ENCODE assay signal across 22 cellular contexts in the genomic region with DNA sequence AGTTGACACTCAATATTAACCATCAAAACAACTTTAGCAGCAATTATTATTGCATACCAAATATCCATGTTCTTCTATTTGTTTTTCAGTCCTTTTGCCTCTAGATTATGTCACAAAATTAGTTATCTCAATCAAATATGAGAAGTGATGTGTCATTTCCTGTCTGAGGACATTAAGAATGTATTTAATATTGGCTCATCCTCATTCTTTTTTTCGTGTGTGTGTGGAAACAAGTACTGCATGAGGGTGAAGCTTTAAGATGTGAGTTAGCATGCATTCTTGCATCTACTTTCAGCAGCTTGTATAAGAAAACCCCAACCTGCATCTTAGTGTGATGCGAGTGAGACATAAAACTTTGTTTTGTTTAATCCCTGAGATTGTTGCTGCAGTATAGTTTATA.
DNase-seq lines count a peak whose midpoint lies in the region; ATAC-seq and TF ChIP-seq lines count a peak whose summit lies in the region.
"Had no signal": no experiment of that assay in that cellular context is flagged by ENCODE, and none has a peak within 500 bp of the region (broad histone marks: within the 10 kb centered on the region; RNA-seq: fewer than 3 reads in every experiment).

No MANE protein-coding gene starts in this region.

- CTCF ChIA-PET in T-cell (lab: Charles Lee) = no interaction called here
- CTCF ChIA-PET in WTC11 (lab: Charles Lee) = no interaction called here

- H3K4me1 ChIP-seq in foreskin keratinocyte = no peaks in the 10 kb centered on the region

- no peaks in the 10 kb centered on the region for H3K4me1 Mint-ChIP-seq in T-cell
- H3K4me1 Mint-ChIP-seq in WTC11 = no peaks in the 10 kb centered on the region
- H3K4me1 Mint-ChIP-seq: CD8-positive, alpha-beta memory T cell; H9; IgD-negative memory B cell had no signal

- no peaks in the 10 kb centered on the region for H3K27me3 ChIP-seq in foreskin keratinocyte

- H3K9me3 Mint-ChIP-seq in T-cell = peaks cover 7 to 10% (median 8%) of the 10 kb centered on the region in 3 donors
- H3K9me3 Mint-ChIP-seq in WTC11 = peaks cover 40% of the 10 kb centered on the region

- TF ChIP-seq CTCF in foreskin keratinocyte (conservative IDR thresholded peaks at IDR 0.05) (no peak), WTC11 (IDR thresholded peaks at IDR 0.05) (no peak)

- H3K27ac Mint-ChIP-seq in T-cell = no peak overlapping the region
- no peak overlapping the region for H3K27ac Mint-ChIP-seq in WTC11
- H3K27ac Mint-ChIP-seq: CD8-positive, alpha-beta memory T cell; H9 had no signal

- ATAC-seq in foreskin keratinocyte = peak; percentile 38
- no peak for ATAC-seq in T-cell (replicated peaks in 1 of 4)
- ATAC-seq in WTC11 = no peak

- no peaks in the 10 kb centered on the region for H3K36me3 Mint-ChIP-seq in T-cell
- H3K36me3 Mint-ChIP-seq in WTC11 = peaks cover 34% of the 10 kb centered on the region
- H3K36me3 Mint-ChIP-seq: CD8-positive, alpha-beta memory T cell; IgD-negative memory B cell had no signal

- POLR2A ChIA-PET in T-cell (lab: Charles Lee) (no interaction called here), WTC11 (lab: Charles Lee) (no interaction called here)

- H3K27me3 Mint-ChIP-seq in T-cell = no peaks in the 10 kb centered on the region
- H3K27me3 Mint-ChIP-seq in WTC11 (ENCODE audit: low read depth) = no peaks in the 10 kb centered on the region
- H3K27me3 Mint-ChIP-seq: CD8-positive, alpha-beta memory T cell; IgD-negative memory B cell had no signal

- H3K4me3 Mint-ChIP-seq in T-cell = no peak overlapping the region
- H3K4me3 Mint-ChIP-seq in WTC11 = no peak overlapping the region
- H3K4me3 Mint-ChIP-seq: CD8-positive, alpha-beta memory T cell; H9; IgD-negative memory B cell had no signal

- H3K27ac ChIP-seq in caudate nucleus (ENCODE audit: low read depth, low read length) = peak overlapping the region; percentile 11
- no peak overlapping the region for H3K27ac ChIP-seq in foreskin keratinocyte
- H3K27ac ChIP-seq: C4-2B had no signal

- DNase-seq in COLO829 (ENCODE audit: low spot score) (peak; percentile 7), HT1080 (ENCODE audit: low read depth) (peak; percentile 11), caudate nucleus (lab: John Stamatoyannopoulos, UW) (no peak), foreskin keratinocyte (peak; percentile 8 to 60), T-cell (no peak), WTC11 (ENCODE audit: low spot score) (no peak), NCI-H1105 (lab: John Stamatoyannopoulos, UW) (no peak)
- DNase-seq in stimulated activated naive CD4-positive, alpha-beta T cell (lab: John Stamatoyannopoulos, UW) = no peak
- DNase-seq: CD8-positive, alpha-beta memory T cell; DMS53; EL; H9; MV-4-11; NCI-H1417; NCI-H1694 treated with DMSO at 0.1 percent for 48 hours; NCI-H2081 treated with DMSO at 0.1 percent for 48 hours; NCI-H2171 treated with DMSO at 0.1 percent for 48 hours; NCI-H446; NCI-H526 treated with DMSO at 0.1 percent for 48 hours; Right ventricle myocardium superior had no signal

TF ChIP-seq in WTC11, 78 proteins besides CTCF, POLR2A, EP300 and RAD21:
- TF ChIP-seq RELA (CRISPR knock-in tag; IDR thresholded peaks at IDR 0.05; ENCODE audit: borderline replicate concordance) = no peak
- no peak for TF ChIP-seq ZNF138 (CRISPR knock-in tag; conservative IDR thresholded peaks at IDR 0.05)
- TF ChIP-seq, protein P1, sequence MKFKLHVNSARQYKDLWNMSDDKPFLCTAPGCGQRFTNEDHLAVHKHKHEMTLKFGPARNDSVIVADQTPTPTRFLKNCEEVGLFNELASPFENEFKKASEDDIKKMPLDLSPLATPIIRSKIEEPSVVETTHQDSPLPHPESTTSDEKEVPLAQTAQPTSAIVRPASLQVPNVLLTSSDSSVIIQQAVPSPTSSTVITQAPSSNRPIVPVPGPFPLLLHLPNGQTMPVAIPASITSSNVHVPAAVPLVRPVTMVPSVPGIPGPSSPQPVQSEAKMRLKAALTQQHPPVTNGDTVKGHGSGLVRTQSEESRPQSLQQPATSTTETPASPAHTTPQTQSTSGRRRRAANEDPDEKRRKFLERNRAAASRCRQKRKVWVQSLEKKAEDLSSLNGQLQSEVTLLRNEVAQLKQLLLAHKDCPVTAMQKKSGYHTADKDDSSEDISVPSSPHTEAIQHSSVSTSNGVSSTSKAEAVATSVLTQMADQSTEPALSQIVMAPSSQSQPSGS (CRISPR knock-in tag; IDR thresholded peaks at IDR 0.05; ENCODE audit: borderline replicate concordance, low read depth) = no peak
- TF ChIP-seq ZNF423 (CRISPR knock-in tag; IDR thresholded peaks at IDR 0.05) = no peak
- TF ChIP-seq SMAD4 (CRISPR knock-in tag; IDR thresholded peaks at IDR 0.05) = no peak
- TF ChIP-seq ESRRA (CRISPR knock-in tag; IDR thresholded peaks at IDR 0.05; ENCODE audit: borderline replicate concordance) = no peak
- no peak for TF ChIP-seq NR1H2 (CRISPR knock-in tag; IDR thresholded peaks at IDR 0.05)
- no peak for TF ChIP-seq ELF4 (CRISPR knock-in tag; IDR thresholded peaks at IDR 0.05; ENCODE audit: low read depth)

Comparison
In these comparisons a context has a peak if more than half of its experiments do, and no peak if none do; other contexts are left out.
1. DNase-seq: peak in COLO829 (single experiment), HT1080 (single experiment) and foreskin keratinocyte (2 of 2); none in caudate nucleus (0 of 61), stimulated activated naive CD4-positive, alpha-beta T cell (0 of 6), T-cell (0 of 34), WTC11 (single experiment) and NCI-H1105 (single experiment).